8 cellular contexts compared by ENCODE assay signal in the genomic region with DNA sequence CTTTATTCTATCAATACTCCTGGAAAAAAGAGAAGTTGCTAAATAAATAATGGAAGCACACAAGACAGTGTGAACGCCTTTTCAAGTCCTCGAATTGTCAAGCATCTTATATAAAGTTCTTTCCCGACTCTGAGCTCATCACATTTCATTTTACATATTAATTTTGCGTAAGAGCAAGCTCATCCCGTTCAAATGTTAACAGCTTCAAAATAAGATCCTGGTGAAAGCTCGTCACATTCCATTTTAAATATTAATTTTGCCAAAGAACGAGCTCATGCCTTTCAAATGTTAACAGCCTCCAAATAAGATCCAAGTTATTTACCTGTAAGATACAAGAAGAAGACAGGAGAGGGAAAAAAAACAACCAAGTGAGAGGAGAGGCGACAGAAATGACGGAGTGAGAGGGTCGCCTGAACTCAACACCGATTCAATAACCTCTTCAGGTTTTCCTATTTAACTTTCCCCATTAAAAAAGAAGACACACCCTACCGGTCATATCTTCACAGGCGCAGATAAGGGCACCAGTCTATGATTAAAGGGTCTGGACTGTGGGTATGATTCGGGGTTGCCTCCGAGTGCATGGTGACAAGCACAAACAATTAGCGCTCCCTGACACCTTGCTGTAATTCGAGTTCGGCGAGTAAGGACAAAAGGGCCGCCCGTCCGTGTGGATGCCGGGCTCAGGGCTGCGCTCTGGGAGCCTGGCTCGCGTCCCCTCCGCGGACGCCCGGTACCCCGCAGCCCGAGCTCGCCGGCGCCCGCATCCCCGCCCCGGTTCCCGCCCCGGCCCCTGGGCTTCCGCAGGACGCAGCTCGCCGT.
DNase-seq lines count a peak whose midpoint lies in the region; ATAC-seq and TF ChIP-seq lines count a peak whose summit lies in the region.

No MANE protein-coding gene starts in this region.

- H3K36me3 ChIP-seq in ascending aorta = peaks cover 0 to 3% of the 10 kb centered on the region in 2 donors
- H3K36me3 ChIP-seq in kidney epithelial cell (ENCODE audit: control insufficient read depth, insufficient read depth, low read length) = no peaks in the 10 kb centered on the region

- H3K9me3 ChIP-seq in ascending aorta = no peaks in the 10 kb centered on the region

- no peaks in the 10 kb centered on the region for H3K27me3 ChIP-seq in ascending aorta
- H3K27me3 ChIP-seq in kidney epithelial cell (ENCODE audit: control insufficient read depth, insufficient read depth, low read length) = no peaks in the 10 kb centered on the region

- H3K4me1 ChIP-seq in ascending aorta = peaks cover 10 to 27% of the 10 kb centered on the region in 2 donors

- peak; percentile 22 for DNase-seq in activated gamma-delta T cell treated with Interleukin-2 at 50 U/mL for 16 hours
- DNase-seq in activated gamma-delta T cell (lab: John Stamatoyannopoulos, UW) = no peak
- peak; percentile 76 for DNase-seq in NCI-H526 treated with DMSO at 0.1 percent for 48 hours (lab: John Stamatoyannopoulos, UW)
- peak in 1 of 2 donors; percentile 71 for DNase-seq in ascending aorta (ENCODE audit: low spot score in 2 of 2)
- DNase-seq in kidney epithelial cell (ENCODE audit: low read depth) = no peak
- peak; percentile 38 for DNase-seq in stimulated activated naive CD4-positive, alpha-beta T cell treated with Interleukin-2 at 50 U/mL for 16 hours (lab: John Stamatoyannopoulos, UW)
- DNase-seq in NCI-H128 (lab: John Stamatoyannopoulos, UW; ENCODE audit: unreplicated experiment) = no peak

- intact Hi-C loops in ascending aorta (cut with DNase I) = loop anchor here (5.0 kb wide), 2 partner anchors 59 to 264 kb away; no protein-coding TSS in a partner anchor

- TF ChIP-seq CTCF in ascending aorta (IDR thresholded peaks at IDR 0.05) = no peak
- no peak for TF ChIP-seq CTCF in kidney epithelial cell (IDR thresholded peaks at IDR 0.05; ENCODE audit: insufficient read depth, low read length, poor library complexity, severe bottlenecking)

- ATAC-seq in HG02610 (IDR thresholded peaks at IDR 0.05; ENCODE audit: unreplicated experiment) = peak; percentile 27

- H3K4me3 ChIP-seq in ascending aorta = peak overlapping the region; percentile 84 to 91
- H3K4me3 ChIP-seq in kidney epithelial cell (ENCODE audit: low read depth, low read length) = peak overlapping the region; percentile 43

- peak overlapping the region; percentile 94 to 95 for H3K27ac ChIP-seq in ascending aorta

Comparison
In these comparisons a context has a peak if more than half of its experiments do, and no peak if none do; other contexts are left out.
1. DNase-seq: peak in activated gamma-delta T cell treated with Interleukin-2 at 50 U/mL for 16 hours (single experiment), NCI-H526 treated with DMSO at 0.1 percent for 48 hours (single experiment) and stimulated activated naive CD4-positive, alpha-beta T cell treated with Interleukin-2 at 50 U/mL for 16 hours (single experiment); none in activated gamma-delta T cell (single experiment), kidney epithelial cell (single experiment) and NCI-H128 (single experiment).